Comparison of ENCODE assay signal across 8 cellular contexts in genomic region chr9:127545196-127546124, GRCh38.
DNase-seq lines count a peak whose midpoint lies in the region; ATAC-seq and TF ChIP-seq lines count a peak whose summit lies in the region.

No MANE protein-coding gene starts in this region.

- H3K9me3 ChIP-seq in HUES48 (ENCODE audit: control insufficient read depth, insufficient read depth, low read length) (no peaks in the 10 kb centered on the region), right lobe of liver (no peaks in the 10 kb centered on the region), uterus (no peaks in the 10 kb centered on the region)

- ATAC-seq in right lobe of liver (peak; percentile 86 to 92 (median 88)), GM21737 (IDR thresholded peaks at IDR 0.05; ENCODE audit: unreplicated experiment) (no peak)

- H3K4me3 ChIP-seq in HUES48 (ENCODE audit: low read depth, low read length) (no peak overlapping the region), right lobe of liver (no peak overlapping the region), uterus (no peak overlapping the region)

- WGBS in right lobe of liver (ENCODE audit: insufficient coverage, low coverage, low lambda C conversion rate, missing lambda C conversion rate): 25% methylated on average over 10 of the region's 25 CpGs

- H3K9ac ChIP-seq in HUES48 (ENCODE audit: low read depth, low read length): no peak overlapping the region

- no peaks in the 10 kb centered on the region for H3K27me3 ChIP-seq in HUES48 (ENCODE audit: control insufficient read depth, insufficient read depth, low read length)
- no peaks in the 10 kb centered on the region for H3K27me3 ChIP-seq in right lobe of liver
- H3K27me3 ChIP-seq in uterus: no peaks in the 10 kb centered on the region

- TF ChIP-seq CTCF in right lobe of liver (IDR thresholded peaks at IDR 0.05): no peak
- TF ChIP-seq CTCF in uterus (IDR thresholded peaks at IDR 0.05): peak in 1 of 4 experiments; percentile 4

- H3K27ac ChIP-seq in HUES48 (ENCODE audit: low read depth, low read length): peak overlapping the region; percentile 46
- peak overlapping the region in 1 of 3 donors; percentile 18 for H3K27ac ChIP-seq in right lobe of liver
- peak overlapping the region; percentile 70 to 84 for H3K27ac ChIP-seq in uterus

- H3K4me1 ChIP-seq in HUES48 (ENCODE audit: control insufficient read depth, insufficient read depth, low read length) (no peaks in the 10 kb centered on the region), right lobe of liver (peaks cover 0 to 15% (median 5%) of the 10 kb centered on the region in 4 donors), uterus (peaks cover 0 to 27% of the 10 kb centered on the region in 2 donors)

- in situ Hi-C loops in T47D (cut with HindIII; ENCODE audit: low pct_unique_long_range_greater_than_20kb, low sequenced_read_pairs): no loop called here

- DNase-seq in DMS53 treated with DMSO at 0.1 percent for 48 hours (lab: John Stamatoyannopoulos, UW; ENCODE audit: unreplicated experiment) (peak; percentile 71), T47D (ENCODE audit: low read depth in 1 of 2, low spot score in 1 of 2) (peak; percentile 93 to 95), right lobe of liver (peak; percentile 69 to 80 (median 77)), uterus (no peak), activated T-cell treated with anti-CD3 and anti-CD28 coated beads for 4 hours (no peak)
- no peak for DNase-seq in stimulated activated CD4-positive, alpha-beta T cell treated with anti-CD3 and anti-CD28 coated beads, Interleukin-2, amount 100 ng/mL, for 24 hours

- H3K36me3 ChIP-seq in HUES48 (ENCODE audit: control insufficient read depth, insufficient read depth, low read length): no peaks in the 10 kb centered on the region
- H3K36me3 ChIP-seq in right lobe of liver: no peaks in the 10 kb centered on the region
- no peaks in the 10 kb centered on the region for H3K36me3 ChIP-seq in uterus

- no peak for TF ChIP-seq POLR2A in right lobe of liver (IDR thresholded peaks at IDR 0.05)
- TF ChIP-seq POLR2A in uterus (IDR thresholded peaks at IDR 0.05): no peak

- intact Hi-C loops in right lobe of liver (cut with DNase I): no loop called here
- intact Hi-C loops in uterus (cut with DNase I; ENCODE audit: low total_unique reads): no loop called here

Comparison
In these comparisons a context has a peak if more than half of its experiments do, and no peak if none do; other contexts are left out.
1. DNase-seq: peak in DMS53 treated with DMSO at 0.1 percent for 48 hours (single experiment), T47D (2 of 2) and right lobe of liver (3 of 3); none in uterus (0 of 2), activated T-cell treated with anti-CD3 and anti-CD28 coated beads for 4 hours (single experiment) and stimulated activated CD4-positive, alpha-beta T cell treated with anti-CD3 and anti-CD28 coated beads, Interleukin-2, amount 100 ng/mL, for 24 hours (0 of 2).